In genomic region chr3:49339593-49339946, GRCh38 we compare ENCODE assay signal across 8 cellular contexts. TPM values are rescaled to one million over a fixed set of nuclear protein-coding genes. Genes with fewer than 3 reads are reported as not detected.
A peak's percentile ranks its signal among the peaks of the same experiment; 100 is the strongest.
DNase-seq lines count a peak whose midpoint lies in the region; ATAC-seq and TF ChIP-seq lines count a peak whose summit lies in the region.

No MANE protein-coding gene starts in this region.

- intact Hi-C loops in mucosa of descending colon (cut with DNase I, micrococcal nuclease): no loop called here
- intact Hi-C loops in upper lobe of right lung (cut with DNase I): no loop called here

- DNase-seq in GM03348 (ENCODE audit: low spot score) (peak; percentile 55), mucosa of descending colon (no peak), upper lobe of right lung (peak; percentile 74), COR-L47 (lab: John Stamatoyannopoulos, UW) (no peak), RKO (ENCODE audit: low spot score) (no peak)
- DNase-seq in effector CD8-positive, alpha-beta T cell (lab: John Stamatoyannopoulos, UW): peak; percentile 18

- H3K4me1 ChIP-seq in mucosa of descending colon (ENCODE audit: low read depth) (peaks cover 18% of the 10 kb centered on the region), upper lobe of right lung (peaks cover 27% of the 10 kb centered on the region)

- peak; percentile 6 for ATAC-seq in HG02938 (IDR thresholded peaks at IDR 0.05; ENCODE audit: unreplicated experiment)
- ATAC-seq in mucosa of descending colon: peak; percentile 24
- ATAC-seq in upper lobe of right lung: peak; percentile 12

- H3K9me3 ChIP-seq in mucosa of descending colon: no peaks in the 10 kb centered on the region
- no peaks in the 10 kb centered on the region for H3K9me3 ChIP-seq in upper lobe of right lung

- H3K36me3 ChIP-seq in mucosa of descending colon (ENCODE audit: low read depth) (no peaks in the 10 kb centered on the region), upper lobe of right lung (peaks cover 23% of the 10 kb centered on the region)

- peak overlapping the region; percentile 99 for H3K27ac ChIP-seq in upper lobe of right lung

- H3K4me3 ChIP-seq in WI38 (ENCODE audit: low read depth, low read length) (peak overlapping the region; percentile 91), mucosa of descending colon (peak overlapping the region; percentile 52), upper lobe of right lung (peak overlapping the region; percentile 96)

- TF ChIP-seq CTCF in WI38 (IDR thresholded peaks at IDR 0.05; ENCODE audit: low read depth, low read length): no peak
- TF ChIP-seq CTCF in mucosa of descending colon (IDR thresholded peaks at IDR 0.05): no peak
- no peak for TF ChIP-seq CTCF in upper lobe of right lung (IDR thresholded peaks at IDR 0.05)

- no peaks in the 10 kb centered on the region for H3K27me3 ChIP-seq in upper lobe of right lung

RNA-seq across cellular contexts. Expression of gene USP4, which starts 0.3 kb away (rescaled TPM):
- total RNA-seq in mucosa of descending colon: 10 to 100 TPM; 46.4 to 60.5 (median 58.9) TPM
- total RNA-seq in upper lobe of right lung: 69.6 TPM

RNA-seq across cellular contexts. Expression of gene GPX1, which starts 18.6 kb away (rescaled TPM):
- 100 to 1,000 TPM; 122 to 148 (median 144) TPM for total RNA-seq in mucosa of descending colon
- 415 TPM for total RNA-seq in upper lobe of right lung

Comparison
In these comparisons a context has a peak if more than half of its experiments do, and no peak if none do; other contexts are left out.
1. DNase-seq: peak in GM03348 (single experiment), effector CD8-positive, alpha-beta T cell (single experiment) and upper lobe of right lung (single experiment); none in mucosa of descending colon (0 of 3), COR-L47 (single experiment) and RKO (single experiment).
2. Peak in every context shown above with its lines, with median percentiles within 50 percentile points of each other: ATAC-seq and H3K4me3 ChIP-seq.